Comparison of ENCODE assay signal across 34 cellular contexts in genomic region chr6:13189710-13190109, GRCh38.
"Had no signal": no experiment of that assay in that cellular context is flagged by ENCODE, and none has a peak within 500 bp of the region (broad histone marks: within the 10 kb centered on the region; RNA-seq: fewer than 3 reads in every experiment).

No MANE protein-coding gene starts in this region.

- DNase-seq: Karpas-422, Kasumi-1, MG63, MM.1S, MV-4-11, NCI-H1048, NCI-H1092, NCI-H1092 treated with DMSO at 0.1 percent for 48 hours, NCI-H1105, NCI-H1105 treated with DMSO at 0.1 percent for 48 hours, NCI-H1417, NCI-H1417 treated with DMSO at 0.1 percent for 48 hours, NCI-H1436, NCI-H1436 treated with DMSO at 0.1 percent for 48 hours, NCI-H146, NCI-H1694, NCI-H1694 treated with DMSO at 0.1 percent for 48 hours, NCI-H187, NCI-H187 treated with DMSO at 0.1 percent for 48 hours, NCI-H1930, NCI-H2029, NCI-H2029 treated with DMSO at 0.1 percent for 48 hours, NCI-H2081, NCI-H2081 treated with DMSO at 0.1 percent for 48 hours, NCI-H2107, NCI-H2171, NCI-H2171 treated with DMSO at 0.1 percent for 48 hours, NCI-H2227 treated with DMSO at 0.1 percent for 48 hours, NCI-H226, NCI-H345, NCI-H446, NCI-H446 treated with DMSO at 0.1 percent for 48 hours, NCI-H510A, NCI-H510A treated with DMSO at 0.1 percent for 48 hours had no signal

- H3K36me3 ChIP-seq: MG63 had no signal

- H3K4me3 ChIP-seq: MG63 had no signal

- H3K9me3 ChIP-seq: MG63 had no signal
